ENCODE assay signal across 15 cellular contexts in the genomic region with DNA sequence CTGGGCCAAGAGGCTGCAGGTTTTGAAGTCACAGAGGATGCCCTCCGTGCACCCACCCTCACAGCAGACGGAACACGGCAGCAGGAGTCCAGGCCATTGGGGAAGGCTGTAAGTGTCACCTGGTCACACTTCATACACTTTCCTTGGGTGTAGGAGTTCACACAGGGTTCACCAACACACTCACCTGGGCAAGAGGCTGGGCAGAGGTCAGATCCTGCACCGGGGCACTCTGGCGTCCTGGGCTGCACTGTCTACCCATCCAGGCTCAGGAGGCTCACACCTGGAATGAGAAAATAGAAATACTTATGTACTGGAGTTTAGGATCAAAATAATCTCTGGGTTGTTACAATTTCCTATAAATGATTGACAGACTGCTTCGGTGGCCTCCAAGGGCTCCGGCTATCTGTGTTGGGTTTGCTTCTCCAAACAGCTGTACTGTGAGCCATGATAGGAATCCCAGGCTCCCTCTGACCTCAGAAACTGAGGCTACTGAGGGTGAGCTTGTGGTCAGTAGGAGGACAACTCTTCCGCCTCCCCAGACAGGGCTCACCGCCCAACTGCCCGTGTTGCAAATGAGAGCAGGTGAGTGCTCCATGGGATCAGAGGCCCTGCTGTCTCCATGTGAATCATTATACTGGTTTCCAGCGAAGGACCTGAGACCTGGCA.
"Had no signal": no experiment of that assay in that cellular context is flagged by ENCODE, and none has a peak within 500 bp of the region (broad histone marks: within the 10 kb centered on the region; RNA-seq: fewer than 3 reads in every experiment).

No MANE protein-coding gene starts in this region.

- H3K27ac Mint-ChIP-seq: activated naive CD8-positive, alpha-beta T cell treated with anti-CD3 and anti-CD28 coated beads for 36 hours; effector memory CD8-positive, alpha-beta T cell; memory B cell; natural killer cell; stimulated activated naive CD8-positive, alpha-beta T cell treated with anti-CD3 and anti-CD28 coated beads, Interleukin-15, amount 100 ng/mL, for 72 hours had no signal

- H3K36me3 Mint-ChIP-seq: activated naive CD8-positive, alpha-beta T cell treated with anti-CD3 and anti-CD28 coated beads for 36 hours; memory B cell; natural killer cell had no signal

- H3K9me3 Mint-ChIP-seq: activated naive CD8-positive, alpha-beta T cell treated with anti-CD3 and anti-CD28 coated beads for 36 hours; effector memory CD8-positive, alpha-beta T cell; natural killer cell; stimulated activated naive CD8-positive, alpha-beta T cell treated with anti-CD3 and anti-CD28 coated beads, Interleukin-15, amount 100 ng/mL, for 72 hours had no signal

- H3K4me3 Mint-ChIP-seq: activated naive CD8-positive, alpha-beta T cell treated with anti-CD3 and anti-CD28 coated beads for 36 hours; effector memory CD8-positive, alpha-beta T cell; memory B cell; natural killer cell; stimulated activated naive CD8-positive, alpha-beta T cell treated with anti-CD3 and anti-CD28 coated beads, Interleukin-15, amount 100 ng/mL, for 72 hours had no signal

- DNase-seq: activated CD4-positive, alpha-beta T cell treated with anti-CD3 and anti-CD28 coated beads for 1 hour; activated CD8-positive, alpha-beta memory T cell treated with anti-CD3 and anti-CD28 coated beads for 24 hours; activated CD8-positive, alpha-beta memory T cell treated with anti-CD3 and anti-CD28 coated beads, Interleukin-2, amount 50 U/mL, for 48 hours; activated naive CD8-positive, alpha-beta T cell treated with anti-CD3 and anti-CD28 coated beads for 36 hours; amygdala; effector memory CD8-positive, alpha-beta T cell; natural killer cell; stimulated activated CD4-positive, alpha-beta T cell treated with anti-CD3 and anti-CD28 coated beads, Interleukin-4, amount 100 ng/mL, for 1 hour; stimulated activated naive CD8-positive, alpha-beta T cell treated with anti-CD3 and anti-CD28 coated beads, Interleukin-15, amount 100 ng/mL, for 72 hours; SW 1271; T-helper 2 cell; transverse colon; uterus; WERI-Rb-1 had no signal

- H3K4me1 Mint-ChIP-seq: activated naive CD8-positive, alpha-beta T cell treated with anti-CD3 and anti-CD28 coated beads for 36 hours; memory B cell; natural killer cell; stimulated activated naive CD8-positive, alpha-beta T cell treated with anti-CD3 and anti-CD28 coated beads, Interleukin-15, amount 100 ng/mL, for 72 hours had no signal

- ATAC-seq: effector memory CD8-positive, alpha-beta T cell; natural killer cell; stimulated activated naive CD8-positive, alpha-beta T cell treated with anti-CD3 and anti-CD28 coated beads, Interleukin-15, amount 100 ng/mL, for 72 hours had no signal
